Comparison of ENCODE assay signal across 32 cellular contexts in the genomic region with DNA sequence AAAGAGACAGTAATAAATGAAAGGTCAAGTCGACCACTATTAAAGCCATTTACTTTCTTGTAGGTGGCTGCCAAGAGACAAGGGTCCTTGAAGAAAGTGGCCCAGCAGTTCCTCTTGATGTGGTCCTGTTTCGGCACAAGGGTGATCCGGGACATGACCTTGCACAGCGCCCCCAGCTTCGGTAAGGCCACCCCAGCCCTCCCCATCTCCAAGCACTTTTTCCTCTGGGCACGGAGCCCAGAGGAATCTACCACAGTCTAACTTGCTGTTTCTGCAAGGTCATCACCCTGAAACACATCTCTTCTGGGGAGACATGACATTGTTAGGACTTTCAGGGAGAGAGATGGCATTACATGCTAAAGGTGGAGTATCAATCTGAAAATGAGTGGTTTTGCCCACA.
"Had no signal": no experiment of that assay in that cellular context is flagged by ENCODE, and none has a peak within 500 bp of the region (broad histone marks: within the 10 kb centered on the region; RNA-seq: fewer than 3 reads in every experiment).

No MANE protein-coding gene starts in this region.

- H3K4me3 Mint-ChIP-seq: activated CD4-positive, alpha-beta T cell treated with anti-CD3 and anti-CD28 coated beads, Interleukin-2, amount 10 ng/mL, durations not matched to agents 24 days and 14 days; activated CD8-positive, alpha-beta T cell treated with anti-CD3 and anti-CD28 coated beads, Interleukin-2, amount 10 ng/mL, durations not matched to agents 7 days and 5 days; activated naive CD4-positive, alpha-beta T cell treated with anti-CD3 and anti-CD28 coated beads, Interleukin-2, amount 10 ng/mL, durations not matched to agents 7 days and 5 days; activated naive CD8-positive, alpha-beta T cell; activated naive CD8-positive, alpha-beta T cell treated with anti-CD3 and anti-CD28 coated beads, Interleukin-2, amount 50 U/mL, for 24 hours; activated T-cell treated with anti-CD3 and anti-CD28 coated beads, Interleukin-2, amount 50 U/mL, for 24 hours; brain had no signal

- H3K4me2 ChIP-seq: KMS-11 had no signal

- H3K4me3 ChIP-seq: Peyer's patch had no signal

- FAIRE-seq: bronchial epithelial cell, TTC549 had no signal

- H3K36me3 Mint-ChIP-seq: activated naive CD4-positive, alpha-beta T cell treated with anti-CD3 and anti-CD28 coated beads, Interleukin-2, amount 10 ng/mL, durations not matched to agents 7 days and 5 days; activated naive CD8-positive, alpha-beta T cell had no signal

- H3K9ac ChIP-seq: KMS-11 had no signal

- ATAC-seq: activated CD8-positive, alpha-beta T cell treated with anti-CD3 and anti-CD28 coated beads, Interleukin-2, amount 10 ng/mL, durations not matched to agents 7 days and 5 days; activated naive CD8-positive, alpha-beta T cell treated with anti-CD3 and anti-CD28 coated beads, Interleukin-2, amount 50 U/mL, for 24 hours; PC-3 had no signal

- H3K9me3 Mint-ChIP-seq: activated CD4-positive, alpha-beta T cell treated with anti-CD3 and anti-CD28 coated beads, Interleukin-2, amount 10 ng/mL, durations not matched to agents 24 days and 14 days; activated naive CD4-positive, alpha-beta T cell treated with anti-CD3 and anti-CD28 coated beads, Interleukin-2, amount 10 ng/mL, durations not matched to agents 7 days and 5 days; activated naive CD8-positive, alpha-beta T cell treated with anti-CD3 and anti-CD28 coated beads, Interleukin-2, amount 50 U/mL, for 24 hours; activated T-cell treated with anti-CD3 and anti-CD28 coated beads, Interleukin-2, amount 50 U/mL, for 24 hours; brain had no signal

- H3K27ac Mint-ChIP-seq: activated CD4-positive, alpha-beta T cell treated with anti-CD3 and anti-CD28 coated beads, Interleukin-2, amount 10 ng/mL, durations not matched to agents 24 days and 14 days; activated CD8-positive, alpha-beta T cell treated with anti-CD3 and anti-CD28 coated beads, Interleukin-2, amount 10 ng/mL, durations not matched to agents 7 days and 5 days; activated naive CD4-positive, alpha-beta T cell treated with anti-CD3 and anti-CD28 coated beads, Interleukin-2, amount 10 ng/mL, durations not matched to agents 7 days and 5 days; activated naive CD8-positive, alpha-beta T cell; activated naive CD8-positive, alpha-beta T cell treated with anti-CD3 and anti-CD28 coated beads, Interleukin-2, amount 50 U/mL, for 24 hours; activated T-cell treated with anti-CD3 and anti-CD28 coated beads, Interleukin-2, amount 50 U/mL, for 24 hours; brain had no signal

- DNase-seq: activated CD4-positive, alpha-beta T cell treated with anti-CD3 and anti-CD28 coated beads, Interleukin-2, amount 10 ng/mL, durations not matched to agents 24 days and 14 days; activated CD4-positive, alpha-beta T cell treated with anti-CD3 and anti-CD28 coated beads, Interleukin-2, amount 50 U/mL, for 48 hours; activated CD8-positive, alpha-beta T cell treated with anti-CD3 and anti-CD28 coated beads, Interleukin-2, amount 10 ng/mL, durations not matched to agents 7 days and 5 days; activated naive CD4-positive, alpha-beta T cell treated with anti-CD3 and anti-CD28 coated beads, Interleukin-2, amount 10 ng/mL, durations not matched to agents 7 days and 5 days; activated naive CD8-positive, alpha-beta T cell treated with anti-CD3 and anti-CD28 coated beads, Interleukin-2, amount 50 U/mL, for 24 hours; activated T-cell treated with anti-CD3 and anti-CD28 coated beads, Interleukin-2, amount 50 U/mL, for 24 hours; anterior cingulate cortex; caudate nucleus; cerebellar nuclear complex; MM.1S; MV-4-11; NCI-H1092; NCI-H1436 treated with DMSO at 0.1 percent for 48 hours; NCI-H187; NCI-H2029 treated with DMSO at 0.1 percent for 48 hours; NCI-H2107; NCI-H2171; NCI-H2227 treated with DMSO at 0.1 percent for 48 hours; NCI-H446; NCI-H510A treated with DMSO at 0.1 percent for 48 hours; NCI-H526 treated with DMSO at 0.1 percent for 48 hours; NCI-H82; PC-3; Peyer's patch; Right ventricle myocardium superior; SW 1271 had no signal

- H3K9me3 ChIP-seq: Peyer's patch had no signal

- H3K36me3 ChIP-seq: Peyer's patch had no signal

- H3K27me3 Mint-ChIP-seq: activated naive CD8-positive, alpha-beta T cell; activated T-cell treated with anti-CD3 and anti-CD28 coated beads, Interleukin-2, amount 50 U/mL, for 24 hours; brain had no signal

- H3K4me1 Mint-ChIP-seq: activated CD4-positive, alpha-beta T cell treated with anti-CD3 and anti-CD28 coated beads, Interleukin-2, amount 10 ng/mL, durations not matched to agents 24 days and 14 days; activated naive CD4-positive, alpha-beta T cell treated with anti-CD3 and anti-CD28 coated beads, Interleukin-2, amount 10 ng/mL, durations not matched to agents 7 days and 5 days had no signal

- H3K27ac ChIP-seq: KMS-11, Peyer's patch, RWPE1 had no signal

- H3K27me3 ChIP-seq: Peyer's patch had no signal
